8 cellular contexts compared by ENCODE assay signal in the genomic region with DNA sequence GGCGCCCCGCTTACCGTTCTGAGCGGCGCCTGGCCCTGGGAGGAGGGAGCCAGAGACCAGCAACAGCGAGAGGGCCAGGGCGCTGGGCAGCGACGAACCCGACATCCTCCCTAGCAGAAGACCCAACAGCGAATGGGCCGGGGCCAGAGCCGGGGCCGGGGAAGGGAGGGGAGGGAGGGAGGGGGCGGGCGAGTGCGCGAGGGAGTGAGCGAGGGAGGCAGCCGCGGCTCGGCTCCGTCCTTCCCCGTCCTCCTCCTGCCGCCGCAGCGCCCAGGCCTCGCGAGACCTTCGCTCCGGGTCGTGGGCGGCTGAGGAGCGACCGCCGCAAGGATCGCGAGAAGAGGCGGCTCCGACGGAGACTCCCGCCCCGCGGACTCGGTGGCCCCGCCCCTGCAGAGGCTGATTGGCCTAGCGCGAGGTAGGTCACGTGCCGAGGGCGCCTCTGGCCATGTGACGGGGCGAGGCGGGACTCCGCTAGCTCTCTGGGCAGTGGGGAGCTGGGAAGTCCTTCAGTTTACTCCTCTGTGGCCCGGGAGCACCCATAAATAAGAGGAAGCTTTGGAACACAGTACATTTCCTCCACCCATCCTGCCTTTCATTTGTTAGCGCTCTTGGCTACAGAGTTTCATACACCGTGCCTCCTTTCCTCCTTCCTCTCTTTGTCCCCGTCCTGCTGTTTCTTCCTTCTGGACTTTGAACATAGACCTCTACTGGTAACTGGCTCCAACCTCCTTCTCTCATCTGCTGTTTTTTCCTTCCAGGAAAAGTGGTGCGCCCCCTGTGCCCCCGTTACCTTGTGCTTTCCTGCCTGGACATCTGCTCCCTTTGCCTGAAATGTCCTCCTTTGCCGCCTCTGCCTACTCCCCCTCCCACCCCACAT. TPM values are rescaled to one million over a fixed set of nuclear protein-coding genes. Genes with fewer than 3 reads are reported as not detected.
DNase-seq lines count a peak whose midpoint lies in the region; ATAC-seq and TF ChIP-seq lines count a peak whose summit lies in the region.

A gene (minus strand): TSS at position 279 of the 880 bp plus-strand sequence. CDS start 174 bp downstream, at position 105.

- H3K4me1 ChIP-seq in DOHH2 (ENCODE audit: control insufficient read depth, low read length) (peaks cover 46% of the 10 kb centered on the region), GM23338 (ENCODE audit: insufficient read depth) (peaks cover 37% of the 10 kb centered on the region)

- H3K9me3 Mint-ChIP-seq in GM23338 (no peaks in the 10 kb centered on the region), natural killer cell (no peaks in the 10 kb centered on the region)
- no peaks in the 10 kb centered on the region for H3K9me3 Mint-ChIP-seq in activated T-helper 17 cell treated with anti-CD3 and anti-CD28 coated beads, Interleukin-2, amount 50 U/mL, for 72 hours

- peak within 1 kb of the TSS; percentile 80 for H3K4me2 ChIP-seq in DOHH2 (ENCODE audit: low read length)
- peak within 1 kb of the TSS; percentile 85 for H3K4me2 ChIP-seq in GM23338

- H2AFZ ChIP-seq in GM23338: peak within 1 kb of the TSS; percentile 92; the same call in 1 of the 2 replicates

- TF ChIP-seq CTCF in DOHH2 (IDR thresholded peaks at IDR 0.05; ENCODE audit: low read depth, low read length, poor library complexity, severe bottlenecking): no peak
- TF ChIP-seq CTCF in GM23338 (conservative IDR thresholded peaks at IDR 0.05; ENCODE audit: low read depth in 2 of 2): peak; percentile 27 to 36; a peak in 3 of 4 replicates
- no peak for TF ChIP-seq CTCF in fibroblast of mammary gland (conservative IDR thresholded peaks at IDR 0.05; ENCODE audit: control insufficient read depth, insufficient read depth, low read depth, low read length)
- no peak for TF ChIP-seq CTCF in natural killer cell (IDR thresholded peaks at IDR 0.05)

- intact Hi-C loops in natural killer cell (cut with micrococcal nuclease): no loop called here

- peaks cover 33% of the 10 kb centered on the region for H4K20me1 ChIP-seq in DOHH2 (ENCODE audit: control insufficient read depth, insufficient read depth, low read depth, low read length)
- H4K20me1 ChIP-seq in GM23338 (replicated peaks; ENCODE audit: insufficient read depth): peaks cover 22% of the 10 kb centered on the region

- H3K4me3 Mint-ChIP-seq in GM23338 (peak within 1 kb of the TSS; percentile 79), natural killer cell (peak within 1 kb of the TSS; percentile 93)
- H3K4me3 Mint-ChIP-seq in activated T-helper 17 cell treated with anti-CD3 and anti-CD28 coated beads, Interleukin-2, amount 50 U/mL, for 72 hours: peak within 1 kb of the TSS; percentile 93

- H3K36me3 Mint-ChIP-seq in GM23338 (ENCODE audit: low read depth) (no peaks in the 10 kb centered on the region), natural killer cell (no peaks in the 10 kb centered on the region)
- H3K36me3 Mint-ChIP-seq in activated T-helper 17 cell treated with anti-CD3 and anti-CD28 coated beads, Interleukin-2, amount 50 U/mL, for 72 hours (ENCODE audit: low read depth): peaks cover 10% of the 10 kb centered on the region

- H3K79me2 ChIP-seq in DOHH2 (ENCODE audit: control insufficient read depth, low read length) (peaks cover 46% of the 10 kb centered on the region), GM23338 (replicated peaks; ENCODE audit: insufficient read depth) (peaks cover 44% of the 10 kb centered on the region)

- H3K9me2 ChIP-seq in DOHH2 (replicated peaks; ENCODE audit: control insufficient read depth, low read length) (no peaks in the 10 kb centered on the region), GM23338 (ENCODE audit: insufficient read depth) (no peaks in the 10 kb centered on the region)

- no peaks in the 10 kb centered on the region for H3K27me3 ChIP-seq in DOHH2 (ENCODE audit: control insufficient read depth, low read length)
- H3K27me3 ChIP-seq in GM23338 (ENCODE audit: insufficient read depth): no peaks in the 10 kb centered on the region

- H3F3A ChIP-seq in DOHH2 (ENCODE audit: control insufficient read depth, insufficient read depth) (no peaks in the 10 kb centered on the region), GM23338 (replicated peaks; ENCODE audit: low read depth) (no peaks in the 10 kb centered on the region)

- H3K4me3 ChIP-seq in DOHH2 (ENCODE audit: low read length): peak within 1 kb of the TSS; percentile 77
- H3K4me3 ChIP-seq in GM23338: peak within 1 kb of the TSS; percentile 72
- peak within 1 kb of the TSS; percentile 86 for H3K4me3 ChIP-seq in fibroblast of mammary gland (ENCODE audit: control insufficient read depth, low read depth, low read length)

- DNase-seq in GM23338 (ENCODE audit: low spot score): peak; percentile 98
- DNase-seq in LHCN-M2 (ENCODE audit: low read depth): peak; percentile 96
- DNase-seq in RPMI8226: peak; percentile 100
- peak; percentile 95 for DNase-seq in fibroblast of mammary gland (ENCODE audit: low read depth)
- DNase-seq in natural killer cell: peak; percentile 98
- DNase-seq in stimulated activated naive CD4-positive, alpha-beta T cell treated with Interleukin-2 at 50 U/mL for 16 hours (lab: John Stamatoyannopoulos, UW): peak; percentile 98

- ATAC-seq in GM23338 (peak; percentile 89), natural killer cell (peak; percentile 92 to 97 (median 92))
- ATAC-seq in activated T-helper 17 cell treated with anti-CD3 and anti-CD28 coated beads, Interleukin-2, amount 50 U/mL, for 72 hours (replicated peaks): peak; percentile 91

- H3K4me1 Mint-ChIP-seq in GM23338 (peaks cover 53% of the 10 kb centered on the region), natural killer cell (peaks cover 45 to 60% of the 10 kb centered on the region in 2 donors)
- H3K4me1 Mint-ChIP-seq in activated T-helper 17 cell treated with anti-CD3 and anti-CD28 coated beads, Interleukin-2, amount 50 U/mL, for 72 hours: peaks cover 39% of the 10 kb centered on the region

- H3K27me3 Mint-ChIP-seq in GM23338 (ENCODE audit: insufficient read depth, low read depth, poor library complexity) (no peaks in the 10 kb centered on the region), natural killer cell (ENCODE audit: low read depth in 2 of 2) (peaks cover 14 to 19% of the 10 kb centered on the region in 2 donors)
- peaks cover 4% of the 10 kb centered on the region for H3K27me3 Mint-ChIP-seq in activated T-helper 17 cell treated with anti-CD3 and anti-CD28 coated beads, Interleukin-2, amount 50 U/mL, for 72 hours

- H3K27ac Mint-ChIP-seq in GM23338: peak within 1 kb of the TSS; percentile 86
- peak within 1 kb of the TSS; percentile 91 for H3K27ac Mint-ChIP-seq in activated T-helper 17 cell treated with anti-CD3 and anti-CD28 coated beads, Interleukin-2, amount 50 U/mL, for 72 hours
- H3K27ac Mint-ChIP-seq in natural killer cell: peak within 1 kb of the TSS; percentile 75 to 92

- H3K27ac ChIP-seq in DOHH2 (ENCODE audit: low read depth, low read length) (0 out of 2 replicates have a peak within 1 kb of the TSS, but pooled peaks have one; percentile 14), GM23338 (ENCODE audit: low read depth) (peak within 1 kb of the TSS; percentile 96)

- H3K9me3 ChIP-seq in DOHH2 (ENCODE audit: control insufficient read depth, insufficient read depth, low read length): no peaks in the 10 kb centered on the region

- H3K36me3 ChIP-seq in DOHH2 (ENCODE audit: control insufficient read depth, low read length): no peaks in the 10 kb centered on the region
- no peaks in the 10 kb centered on the region for H3K36me3 ChIP-seq in GM23338 (ENCODE audit: insufficient read depth)

TF ChIP-seq in GM23338, 12 proteins besides CTCF, POLR2A, EP300 and RAD21 (continues in another document):
- TF ChIP-seq JUNB (IDR thresholded peaks at IDR 0.05; ENCODE audit: unreplicated experiment): no peak
- TF ChIP-seq POLR2AphosphoS5 (IDR thresholded peaks at IDR 0.05; ENCODE audit: low read depth): peak; percentile 90

RNA-seq across cellular contexts. Expression of the gene that starts here (rescaled TPM):
- total RNA-seq in GM23338 (2014; rRNA removed; shearing (Covaris generic)): 113 and 121 TPM in 2 replicates
- polyA plus RNA-seq in GM23338 (2016; fragmentation: Nextera tagmentation; extraction: Ambion mirVana): 53.0 and 56.3 TPM in 2 replicates
- total RNA-seq in LHCN-M2 (2014; rRNA removed) (108 and 111 TPM in 2 replicates), natural killer cell (10 to 100 TPM; 37.9 to 46.9 (median 46.4) TPM)
- 76.9 TPM for polyA plus RNA-seq in LHCN-M2 (2012)
- 10 to 100 TPM; 59.5 to 66.1 TPM for total RNA-seq in activated T-helper 17 cell treated with anti-CD3 and anti-CD28 coated beads, Interleukin-2, amount 50 U/mL, for 72 hours

Comparison
In these comparisons a context has a peak if more than half of its experiments do, and no peak if none do; other contexts are left out.
1. Peak in every context shown above with its lines: DNase-seq, ATAC-seq, H3K4me3 ChIP-seq and H3K27ac ChIP-seq.
2. CTCF ChIP-seq: peak in GM23338 (2 of 2); none in DOHH2 (single experiment), fibroblast of mammary gland (single experiment) and natural killer cell (single experiment).